Comparison of ENCODE assay signal across 10 cellular contexts in the genomic region with DNA sequence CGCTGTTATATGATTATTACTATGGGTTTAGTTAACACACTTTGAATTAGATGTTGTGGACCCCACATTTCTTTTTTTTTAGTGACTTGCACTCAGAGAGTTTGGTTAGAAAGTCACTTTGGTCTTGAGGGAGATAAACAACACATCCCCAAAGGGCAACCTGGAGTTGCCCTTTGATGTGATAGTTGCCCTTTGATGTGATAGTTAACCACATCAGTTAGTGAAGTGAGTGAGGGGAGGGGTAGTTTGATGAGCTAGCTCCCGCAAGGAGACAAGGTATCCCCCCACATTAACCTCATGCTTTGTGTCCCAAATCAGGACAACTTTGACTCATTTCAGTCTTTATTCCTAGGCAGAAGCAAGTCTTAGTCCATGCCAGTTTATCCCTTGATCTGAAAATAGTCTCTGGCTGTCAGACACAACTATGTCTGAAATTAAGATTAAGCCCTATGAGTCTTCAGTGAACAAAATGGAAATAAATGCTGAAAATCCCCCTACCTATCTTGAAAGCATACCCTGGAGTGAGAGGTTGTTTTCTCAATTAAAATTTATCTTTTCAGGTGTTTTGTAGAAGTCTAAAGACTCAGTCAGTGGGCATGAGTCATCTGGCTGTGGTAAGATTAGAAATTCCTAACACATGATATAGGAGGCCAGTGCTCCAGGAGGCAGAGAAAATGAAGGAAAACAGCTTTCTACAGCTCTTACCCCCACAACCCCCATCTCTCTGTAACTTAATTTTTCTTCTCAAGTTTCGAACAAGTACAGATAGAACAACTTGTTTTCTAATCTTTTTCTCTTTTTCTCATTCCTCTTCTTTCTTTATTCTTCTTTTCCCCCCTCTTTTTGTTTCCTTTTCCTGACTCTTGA.
DNase-seq lines count a peak whose midpoint lies in the region; ATAC-seq and TF ChIP-seq lines count a peak whose summit lies in the region.
"Had no signal": no experiment of that assay in that cellular context is flagged by ENCODE, and none has a peak within 500 bp of the region (broad histone marks: within the 10 kb centered on the region; RNA-seq: fewer than 3 reads in every experiment).

No MANE protein-coding gene starts in this region.

- H3K4me3 ChIP-seq in breast epithelium, result no peak overlapping the region

- CTCF ChIA-PET in MCF 10A (lab: Yijun Ruan, JAX), result interaction anchor here (0.6 to 3.4 kb wide), 13 partner anchors 9 to 912 kb away, joined by 3 to 21 read pairs (median 5); no protein-coding TSS in a partner anchor

- H3K36me3 ChIP-seq in breast epithelium, result no peaks in the 10 kb centered on the region

- POLR2A ChIA-PET in MCF 10A (lab: Yijun Ruan, JAX), result interaction anchor here (0.7 to 2.1 kb wide), 8 partner anchors 24 to 687 kb away, joined by 3 to 6 read pairs (median 6); no protein-coding TSS in a partner anchor
- POLR2A ChIA-PET in activated naive CD8-positive, alpha-beta T cell treated with anti-CD3 and anti-CD28 coated beads, Interleukin-2, amount 10 ng/mL, durations not matched to agents 7 days and 5 days (lab: Charles Lee), result interaction anchor here (0.6 to 1.3 kb wide), 2 partner anchors 186 to 564 kb away, joined by 3 to 4 read pairs; no protein-coding TSS in a partner anchor

- H3K36me3 Mint-ChIP-seq in MCF 10A (ENCODE audit: insufficient read depth, unreplicated experiment), result no peaks in the 10 kb centered on the region
- H3K36me3 Mint-ChIP-seq in activated naive CD8-positive, alpha-beta T cell treated with anti-CD3 and anti-CD28 coated beads, Interleukin-2, amount 10 ng/mL, durations not matched to agents 7 days and 5 days, result peaks cover 2% of the 10 kb centered on the region

- no peaks in the 10 kb centered on the region for H3K27me3 ChIP-seq in breast epithelium

- in situ Hi-C loops in KBM-7 (cut with MboI; ENCODE audit: low pct_unique_long_range_greater_than_20kb, low sequenced_read_pairs), result loop anchor here (10.0 kb wide), 1 partner anchor 423 kb away; no protein-coding TSS in a partner anchor

- peak overlapping the region; percentile 86 for H3K27ac Mint-ChIP-seq in MCF 10A (ENCODE audit: low read depth, unreplicated experiment)
- H3K27ac Mint-ChIP-seq in activated naive CD8-positive, alpha-beta T cell treated with anti-CD3 and anti-CD28 coated beads, Interleukin-2, amount 10 ng/mL, durations not matched to agents 7 days and 5 days, result peak overlapping the region; percentile 39

- no peaks in the 10 kb centered on the region for H3K9me3 ChIP-seq in breast epithelium

- no peak overlapping the region for H3K27ac ChIP-seq in breast epithelium
- H3K27ac ChIP-seq: C4-2B had no signal

- H3K4me1 ChIP-seq in breast epithelium, result no peaks in the 10 kb centered on the region

- H3K4me1 Mint-ChIP-seq in MCF 10A (ENCODE audit: insufficient read depth, unreplicated experiment), result peaks cover 37% of the 10 kb centered on the region
- peaks cover 37% of the 10 kb centered on the region for H3K4me1 Mint-ChIP-seq in activated naive CD8-positive, alpha-beta T cell treated with anti-CD3 and anti-CD28 coated beads, Interleukin-2, amount 10 ng/mL, durations not matched to agents 7 days and 5 days

- H3K4me3 Mint-ChIP-seq in MCF 10A (ENCODE audit: unreplicated experiment), result peak overlapping the region; percentile 50
- H3K4me3 Mint-ChIP-seq in activated naive CD8-positive, alpha-beta T cell treated with anti-CD3 and anti-CD28 coated beads, Interleukin-2, amount 10 ng/mL, durations not matched to agents 7 days and 5 days, result no peak overlapping the region

- peak; percentile 65 for DNase-seq in MCF 10A (ENCODE audit: unreplicated experiment)
- no peak for DNase-seq in breast epithelium (ENCODE audit: low spot score in 2 of 2)
- no peak for DNase-seq in activated naive CD8-positive, alpha-beta T cell treated with anti-CD3 and anti-CD28 coated beads, Interleukin-2, amount 10 ng/mL, durations not matched to agents 7 days and 5 days
- peak; percentile 96 for DNase-seq in iris pigment epithelial cell (ENCODE audit: low read depth)
- no peak for DNase-seq in SKM-1 (lab: John Stamatoyannopoulos, UW; ENCODE audit: unreplicated experiment)
- DNase-seq in Right ventricle myocardium inferior (ENCODE audit: missing footprints), result no peak
- DNase-seq in KBM-7, result no peak
- DNase-seq: NCI-H345 had no signal

- BruUV-seq in MCF 10A (replicated peaks; lab: Mats Ljungman, UMichigan), result no TSS peak

- TF ChIP-seq CTCF in MCF 10A (IDR thresholded peaks at IDR 0.05; ENCODE audit: unreplicated experiment) (no peak), breast epithelium (IDR thresholded peaks at IDR 0.05) (no peak)

- no peaks in the 10 kb centered on the region for H3K9me3 Mint-ChIP-seq in MCF 10A (ENCODE audit: unreplicated experiment)
- peaks cover 8% of the 10 kb centered on the region for H3K9me3 Mint-ChIP-seq in activated naive CD8-positive, alpha-beta T cell treated with anti-CD3 and anti-CD28 coated beads, Interleukin-2, amount 10 ng/mL, durations not matched to agents 7 days and 5 days

- H3K27me3 Mint-ChIP-seq in MCF 10A (ENCODE audit: insufficient read depth, unreplicated experiment), result no peaks in the 10 kb centered on the region
- peaks cover 16% of the 10 kb centered on the region for H3K27me3 Mint-ChIP-seq in activated naive CD8-positive, alpha-beta T cell treated with anti-CD3 and anti-CD28 coated beads, Interleukin-2, amount 10 ng/mL, durations not matched to agents 7 days and 5 days

- TF ChIP-seq POLR2A in breast epithelium (IDR thresholded peaks at IDR 0.05), result no peak

- intact Hi-C loops in MCF 10A (cut with micrococcal nuclease), result loop anchor here (2.0 to 10.0 kb wide), 2 partner anchors 549 to 743 kb away; no protein-coding TSS in a partner anchor
- intact Hi-C loops in breast epithelium (cut with DNase I; ENCODE audit: low total_unique reads), result loop anchor here (10.0 kb wide), 1 partner anchor 433 kb away; a partner anchor contains a TSS
- intact Hi-C loops in Right ventricle myocardium inferior (cut with DNase I), result no loop called here

- peak; percentile 24 for ATAC-seq in activated naive CD8-positive, alpha-beta T cell treated with anti-CD3 and anti-CD28 coated beads, Interleukin-2, amount 10 ng/mL, durations not matched to agents 7 days and 5 days (ENCODE audit: low read depth)
- ATAC-seq in GM18907 (IDR thresholded peaks at IDR 0.05; ENCODE audit: unreplicated experiment) (no peak), Right ventricle myocardium inferior (no peak)

Comparison
In these comparisons a context has a peak if more than half of its experiments do, and no peak if none do; other contexts are left out.
1. DNase-seq: peak in MCF 10A (single experiment) and iris pigment epithelial cell (single experiment); none in breast epithelium (0 of 2), activated naive CD8-positive, alpha-beta T cell treated with anti-CD3 and anti-CD28 coated beads, Interleukin-2, amount 10 ng/mL, durations not matched to agents 7 days and 5 days (single experiment), SKM-1 (single experiment), Right ventricle myocardium inferior (single experiment) and KBM-7 (single experiment).